1 cellular context compared by ENCODE assay signal in the genomic region with DNA sequence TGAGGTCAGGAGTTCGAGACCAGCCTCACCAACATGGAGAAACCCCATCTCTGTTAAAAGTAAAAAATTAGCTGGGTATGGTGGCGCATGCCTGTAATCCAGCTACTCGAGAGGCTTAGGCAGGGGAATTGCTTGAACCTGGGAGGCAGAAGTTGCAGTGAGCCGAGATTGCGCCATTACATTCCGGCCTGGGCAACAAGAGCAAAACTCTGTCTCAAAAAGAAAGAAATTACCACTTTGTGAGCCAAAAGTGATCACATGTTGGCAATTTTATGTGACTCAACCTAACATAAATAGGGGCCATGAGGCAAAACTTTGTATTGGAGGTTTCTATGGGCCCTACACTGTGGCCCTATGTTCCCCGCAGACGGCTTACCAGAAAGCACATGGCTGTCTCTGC.
TF ChIP-seq lines count a peak whose summit lies in the region.

No MANE protein-coding gene starts in this region.

TF ChIP-seq in K562, 482 proteins besides CTCF, POLR2A, EP300 and RAD21:
- TF ChIP-seq, protein P1, sequence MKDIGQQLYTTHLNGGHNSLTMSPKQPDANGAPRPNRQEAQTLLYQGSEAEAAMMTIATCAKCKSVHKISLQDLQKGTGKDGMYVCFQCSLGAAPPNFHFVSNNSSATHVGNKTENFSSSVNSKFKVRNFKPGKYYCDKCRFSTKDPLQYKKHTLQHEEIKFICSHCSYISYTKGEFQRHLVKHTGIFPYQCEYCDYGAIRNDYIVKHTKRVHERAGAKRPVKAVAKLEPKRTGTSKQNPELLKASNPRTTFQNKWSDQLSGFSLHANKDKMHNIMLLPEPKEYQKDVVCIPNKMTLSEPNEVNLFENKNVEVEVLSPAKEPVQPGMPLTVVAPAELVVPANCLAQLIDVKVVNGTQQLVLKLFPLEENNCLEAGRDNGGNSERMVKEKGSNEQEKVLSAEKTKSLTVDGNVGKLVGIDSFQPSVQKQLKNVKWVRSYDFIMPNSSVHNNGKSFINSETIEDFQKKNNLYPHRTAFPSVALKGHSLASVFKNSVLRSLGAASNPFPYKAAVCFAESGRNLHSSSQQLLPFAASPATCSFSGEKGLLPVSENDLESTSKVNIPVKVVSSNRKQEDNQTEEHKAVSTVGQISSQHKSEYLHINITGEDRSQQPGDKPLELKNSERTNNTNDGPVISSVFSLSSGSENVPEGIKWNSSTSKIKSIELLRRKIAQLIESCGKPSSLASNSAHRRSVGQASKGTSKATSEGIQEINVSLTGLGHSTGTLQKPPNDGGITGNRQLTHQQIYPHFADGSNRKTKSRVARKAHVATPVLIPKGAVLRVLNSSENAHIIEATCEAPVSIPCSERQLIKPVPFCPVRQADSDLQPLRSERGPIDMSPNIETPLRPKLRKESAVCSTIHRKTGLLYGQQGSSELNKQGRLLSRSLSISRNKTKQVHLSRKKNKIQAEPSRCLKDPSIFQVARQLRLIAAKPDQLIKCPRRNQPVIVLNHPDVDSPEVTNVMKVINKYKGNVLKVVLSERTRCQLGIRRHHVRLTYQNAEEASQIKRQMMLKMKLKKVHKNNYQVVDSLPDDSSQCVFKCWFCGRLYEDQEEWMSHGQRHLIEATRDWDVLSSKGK (CRISPR knock-in tag; IDR thresholded peaks at IDR 0.05): no peak
- TF ChIP-seq ADNP (tag; IDR thresholded peaks at IDR 0.05) (0 out of 2 replicates have a peak, but pooled peaks have one; percentile 19), TARDBP (IDR thresholded peaks at IDR 0.05) (no peak), CEBPB (tag; IDR thresholded peaks at IDR 0.05) (no peak), STAT5A (IDR thresholded peaks at IDR 0.05; ENCODE audit: borderline replicate concordance, low read length) (no peak), SRSF7 (optimal IDR thresholded peaks at IDR 0.05; ENCODE audit: low read depth, low read length) (no peak), NR4A1 (CRISPR knock-in tag; IDR thresholded peaks at IDR 0.05) (no peak), NR4A1 (tag; IDR thresholded peaks at IDR 0.05) (no peak), HDAC8 (tag; IDR thresholded peaks at IDR 0.05) (0 out of 2 replicates have a peak, but pooled peaks have one; percentile 3), PTTG1 (tag; IDR thresholded peaks at IDR 0.05; ENCODE audit: low read depth) (no peak)
- TF ChIP-seq, protein P2, sequence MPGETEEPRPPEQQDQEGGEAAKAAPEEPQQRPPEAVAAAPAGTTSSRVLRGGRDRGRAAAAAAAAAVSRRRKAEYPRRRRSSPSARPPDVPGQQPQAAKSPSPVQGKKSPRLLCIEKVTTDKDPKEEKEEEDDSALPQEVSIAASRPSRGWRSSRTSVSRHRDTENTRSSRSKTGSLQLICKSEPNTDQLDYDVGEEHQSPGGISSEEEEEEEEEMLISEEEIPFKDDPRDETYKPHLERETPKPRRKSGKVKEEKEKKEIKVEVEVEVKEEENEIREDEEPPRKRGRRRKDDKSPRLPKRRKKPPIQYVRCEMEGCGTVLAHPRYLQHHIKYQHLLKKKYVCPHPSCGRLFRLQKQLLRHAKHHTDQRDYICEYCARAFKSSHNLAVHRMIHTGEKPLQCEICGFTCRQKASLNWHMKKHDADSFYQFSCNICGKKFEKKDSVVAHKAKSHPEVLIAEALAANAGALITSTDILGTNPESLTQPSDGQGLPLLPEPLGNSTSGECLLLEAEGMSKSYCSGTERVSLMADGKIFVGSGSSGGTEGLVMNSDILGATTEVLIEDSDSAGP (CRISPR knock-in tag; IDR thresholded peaks at IDR 0.05): no peak
- TF ChIP-seq, protein P3, sequence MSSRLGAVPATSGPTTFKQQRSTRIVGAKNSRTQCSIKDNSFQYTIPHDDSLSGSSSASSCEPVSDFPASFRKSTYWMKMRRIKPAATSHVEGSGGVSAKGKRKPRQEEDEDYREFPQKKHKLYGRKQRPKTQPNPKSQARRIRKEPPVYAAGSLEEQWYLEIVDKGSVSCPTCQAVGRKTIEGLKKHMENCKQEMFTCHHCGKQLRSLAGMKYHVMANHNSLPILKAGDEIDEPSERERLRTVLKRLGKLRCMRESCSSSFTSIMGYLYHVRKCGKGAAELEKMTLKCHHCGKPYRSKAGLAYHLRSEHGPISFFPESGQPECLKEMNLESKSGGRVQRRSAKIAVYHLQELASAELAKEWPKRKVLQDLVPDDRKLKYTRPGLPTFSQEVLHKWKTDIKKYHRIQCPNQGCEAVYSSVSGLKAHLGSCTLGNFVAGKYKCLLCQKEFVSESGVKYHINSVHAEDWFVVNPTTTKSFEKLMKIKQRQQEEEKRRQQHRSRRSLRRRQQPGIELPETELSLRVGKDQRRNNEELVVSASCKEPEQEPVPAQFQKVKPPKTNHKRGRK (tag; IDR thresholded peaks at IDR 0.05): no peak
- TF ChIP-seq, protein P4, sequence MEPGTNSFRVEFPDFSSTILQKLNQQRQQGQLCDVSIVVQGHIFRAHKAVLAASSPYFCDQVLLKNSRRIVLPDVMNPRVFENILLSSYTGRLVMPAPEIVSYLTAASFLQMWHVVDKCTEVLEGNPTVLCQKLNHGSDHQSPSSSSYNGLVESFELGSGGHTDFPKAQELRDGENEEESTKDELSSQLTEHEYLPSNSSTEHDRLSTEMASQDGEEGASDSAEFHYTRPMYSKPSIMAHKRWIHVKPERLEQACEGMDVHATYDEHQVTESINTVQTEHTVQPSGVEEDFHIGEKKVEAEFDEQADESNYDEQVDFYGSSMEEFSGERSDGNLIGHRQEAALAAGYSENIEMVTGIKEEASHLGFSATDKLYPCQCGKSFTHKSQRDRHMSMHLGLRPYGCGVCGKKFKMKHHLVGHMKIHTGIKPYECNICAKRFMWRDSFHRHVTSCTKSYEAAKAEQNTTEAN (CRISPR knock-in tag; IDR thresholded peaks at IDR 0.05): no peak
- TF ChIP-seq, protein P5, sequence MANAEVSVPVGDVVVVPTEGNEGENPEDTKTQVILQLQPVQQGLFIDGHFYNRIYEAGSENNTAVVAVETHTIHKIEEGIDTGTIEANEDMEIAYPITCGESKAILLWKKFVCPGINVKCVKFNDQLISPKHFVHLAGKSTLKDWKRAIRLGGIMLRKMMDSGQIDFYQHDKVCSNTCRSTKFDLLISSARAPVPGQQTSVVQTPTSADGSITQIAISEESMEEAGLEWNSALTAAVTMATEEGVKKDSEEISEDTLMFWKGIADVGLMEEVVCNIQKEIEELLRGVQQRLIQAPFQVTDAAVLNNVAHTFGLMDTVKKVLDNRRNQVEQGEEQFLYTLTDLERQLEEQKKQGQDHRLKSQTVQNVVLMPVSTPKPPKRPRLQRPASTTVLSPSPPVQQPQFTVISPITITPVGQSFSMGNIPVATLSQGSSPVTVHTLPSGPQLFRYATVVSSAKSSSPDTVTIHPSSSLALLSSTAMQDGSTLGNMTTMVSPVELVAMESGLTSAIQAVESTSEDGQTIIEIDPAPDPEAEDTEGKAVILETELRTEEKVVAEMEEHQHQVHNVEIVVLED (CRISPR knock-in tag; IDR thresholded peaks at IDR 0.05): no peak
